In genomic region chr10:119408072-119408471, GRCh38 we compare ENCODE assay signal across 23 cellular contexts.
A peak's percentile ranks its signal among the peaks of the same experiment; 100 is the strongest.
DNase-seq lines count a peak whose midpoint lies in the region; ATAC-seq and TF ChIP-seq lines count a peak whose summit lies in the region.
"Had no signal": no experiment of that assay in that cellular context is flagged by ENCODE, and none has a peak within 500 bp of the region (broad histone marks: within the 10 kb centered on the region; RNA-seq: fewer than 3 reads in every experiment).

No MANE protein-coding gene starts in this region.

- H3K27ac ChIP-seq in heart left ventricle = peak overlapping the region in 10 of 12 donors; percentile 65 to 91 (median 80)
- H3K27ac ChIP-seq in neutrophil = peak overlapping the region; percentile 93
- H3K27ac ChIP-seq in thyroid gland = peak overlapping the region in 2 of 3 donors; percentile 36 to 53
- H3K27ac ChIP-seq in breast epithelium = no peak overlapping the region
- H3K27ac ChIP-seq: 22Rv1 had no signal

- intact Hi-C loops in heart left ventricle (cut with DNase I) = loop anchor here in 4 of 10 donors (5.0 to 10.0 kb wide), 2 partner anchors 36 to 133 kb away; no protein-coding TSS in a partner anchor
- intact Hi-C loops in Right ventricle myocardium superior (cut with DNase I) = no loop called here
- intact Hi-C loops in thyroid gland (cut with DNase I) = no loop called here
- intact Hi-C loops in breast epithelium (cut with DNase I; ENCODE audit: low total_unique reads) = no loop called here

- ATAC-seq in heart left ventricle = no peak
- no peak for ATAC-seq in Right ventricle myocardium superior (ENCODE audit: poor library complexity)

- TF ChIP-seq CTCF in heart left ventricle (IDR thresholded peaks at IDR 0.05) (no peak), neutrophil (IDR thresholded peaks at IDR 0.05) (no peak), thyroid gland (IDR thresholded peaks at IDR 0.05) (no peak), breast epithelium (IDR thresholded peaks at IDR 0.05) (no peak), GM10266 (IDR thresholded peaks at IDR 0.05; ENCODE audit: control insufficient read depth, insufficient read depth, low read depth, missing control alignments) (no peak)

- H3K4me1 ChIP-seq in heart left ventricle = peaks cover 5 to 90% (median 71%) of the 10 kb centered on the region in 12 donors
- H3K4me1 ChIP-seq in neutrophil (ENCODE audit: control insufficient read depth in 1 of 2, insufficient read depth in 1 of 2, low read depth in 1 of 2, low read length in 1 of 2) = peaks cover 56 to 57% of the 10 kb centered on the region in 2 experiments
- H3K4me1 ChIP-seq in thyroid gland = peaks cover 28 to 38% of the 10 kb centered on the region in 2 donors
- H3K4me1 ChIP-seq in breast epithelium = peaks cover 0 to 6% of the 10 kb centered on the region in 2 donors

- H3K27me3 ChIP-seq in heart left ventricle (no peaks in the 10 kb centered on the region), neutrophil (no peaks in the 10 kb centered on the region), thyroid gland (no peaks in the 10 kb centered on the region), breast epithelium (no peaks in the 10 kb centered on the region)

- TF ChIP-seq POLR2A in heart left ventricle (IDR thresholded peaks at IDR 0.05) = no peak
- no peak for TF ChIP-seq POLR2A in thyroid gland (IDR thresholded peaks at IDR 0.05)
- TF ChIP-seq POLR2A in breast epithelium (IDR thresholded peaks at IDR 0.05) = no peak

- H3K36me3 ChIP-seq in heart left ventricle (no peaks in the 10 kb centered on the region), neutrophil (no peaks in the 10 kb centered on the region), thyroid gland (no peaks in the 10 kb centered on the region), breast epithelium (no peaks in the 10 kb centered on the region)

- DNase-seq in heart left ventricle = peak in 1 of 5 donors; percentile 18
- DNase-seq in Right ventricle myocardium superior = no peak
- peak; percentile 18 for DNase-seq in Jurkat, Clone E6-1 (ENCODE audit: low read depth, low spot score)
- no peak for DNase-seq in thyroid gland
- DNase-seq in breast epithelium (ENCODE audit: low spot score in 2 of 2) = no peak
- DNase-seq in GM10266 (ENCODE audit: extremely low spot score) = no peak
- DNase-seq in HT-29 (ENCODE audit: low spot score) = no peak
- DNase-seq: ACHN; C1 segment of cervical spinal cord; CD8-positive, alpha-beta memory T cell; GF-D8; KBM-7; MM.1S; NCI-H1048; NCI-H1417 treated with DMSO at 0.1 percent for 48 hours; NCI-H187; NCI-H2107; NCI-H446 treated with DMSO at 0.1 percent for 48 hours; NCI-H526 treated with DMSO at 0.1 percent for 48 hours; OCI-M1; SHP77 had no signal

- H3K9me3 ChIP-seq in heart left ventricle (no peaks in the 10 kb centered on the region), neutrophil (no peaks in the 10 kb centered on the region), thyroid gland (no peaks in the 10 kb centered on the region), breast epithelium (no peaks in the 10 kb centered on the region)

- no peak overlapping the region for H3K4me3 ChIP-seq in heart left ventricle
- no peak overlapping the region for H3K4me3 ChIP-seq in Jurkat, Clone E6-1 (ENCODE audit: low read length)
- peak overlapping the region in 1 of 2 experiments; percentile 44 for H3K4me3 ChIP-seq in neutrophil (ENCODE audit: low read depth in 1 of 2, low read length in 1 of 2)
- no peak overlapping the region for H3K4me3 ChIP-seq in thyroid gland (replicated peaks in 1 of 3)
- no peak overlapping the region for H3K4me3 ChIP-seq in breast epithelium

- WGBS in heart left ventricle, 4 donors = 82 to 87% (median 86%) methylated on average over 4 of the region's 4 CpGs
- 93 to 98% methylated on average over 4 of the region's 4 CpGs for WGBS in thyroid gland, 2 donors

Comparison
In these comparisons a context has a peak if more than half of its experiments do, and no peak if none do; other contexts are left out.
1. H3K27ac ChIP-seq: peak in heart left ventricle (10 of 12), neutrophil (single experiment) and thyroid gland (2 of 3); none in breast epithelium (0 of 2).